In the genomic region with DNA sequence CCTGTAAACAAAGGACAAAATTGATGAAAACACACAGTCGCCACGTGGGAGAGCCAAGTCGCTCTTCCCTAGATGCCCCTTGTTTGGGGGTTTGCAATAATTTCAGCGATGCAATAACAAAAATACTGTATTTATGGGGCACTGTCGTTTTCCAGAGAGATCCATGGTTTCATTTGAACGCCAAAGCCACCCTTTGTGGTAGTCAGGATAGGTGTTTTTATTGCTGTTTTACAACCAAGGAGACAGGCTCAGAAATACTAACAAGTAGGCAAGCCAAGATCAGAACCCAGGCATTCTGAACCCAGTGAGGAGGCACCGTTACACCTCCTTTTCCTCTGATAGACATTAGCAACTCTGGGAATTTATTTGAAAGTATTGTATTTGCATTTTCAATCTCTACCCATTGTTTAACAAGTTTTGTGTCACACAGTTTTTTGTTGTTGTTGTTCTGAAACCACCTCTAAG, we compare ENCODE assay signal across 10 cellular contexts. TPM values are rescaled to one million over a fixed set of nuclear protein-coding genes. Genes with fewer than 3 reads are reported as not detected.
DNase-seq lines count a peak whose midpoint lies in the region; ATAC-seq and TF ChIP-seq lines count a peak whose summit lies in the region.
"Had no signal": no experiment of that assay in that cellular context is flagged by ENCODE, and none has a peak within 500 bp of the region (broad histone marks: within the 10 kb centered on the region; RNA-seq: fewer than 3 reads in every experiment).

No MANE protein-coding gene starts in this region.

- TF ChIP-seq CTCF in DND-41 (IDR thresholded peaks at IDR 0.05; ENCODE audit: borderline replicate concordance, extremely low read depth, low read length, poor library complexity, severe bottlenecking) (no peak), OCI-LY7 (conservative IDR thresholded peaks at IDR 0.05; ENCODE audit: low read length) (no peak), osteoblast (IDR thresholded peaks at IDR 0.05; ENCODE audit: extremely low read depth, low read depth, low read length) (no peak)

- H3K4me2 ChIP-seq in DND-41 (ENCODE audit: insufficient read depth, low read length) = peak overlapping the region; percentile 70
- peak overlapping the region; percentile 97 for H3K4me2 ChIP-seq in OCI-LY7 (ENCODE audit: low read length)
- peak overlapping the region; percentile 93 for H3K4me2 ChIP-seq in osteoblast (ENCODE audit: insufficient read depth, low read length)

- H3K4me3 ChIP-seq in DND-41 (ENCODE audit: low read depth in 1 of 2, low read length in 2 of 2) (peak overlapping the region; percentile 81 to 94), OCI-LY7 (ENCODE audit: low read depth, low read length, poor library complexity, severe bottlenecking) (peak overlapping the region; percentile 75), endocrine pancreas (ENCODE audit: control insufficient read depth, insufficient read depth, low read length) (peak overlapping the region; percentile 98), osteoblast (ENCODE audit: insufficient read depth, low read length) (peak overlapping the region; percentile 80)

- no TSS peak for BruUV-seq in OCI-LY7 (replicated peaks; lab: Mats Ljungman, UMichigan)

- POLR2A ChIA-PET in OCI-LY7 (lab: Charles Lee) = interaction anchor here (0.6 kb wide), 1 partner anchor 15 kb away, joined by 3 read pairs; no protein-coding TSS in a partner anchor

- H3K27ac ChIP-seq in DND-41 (ENCODE audit: low read length) (peak overlapping the region; percentile 81), OCI-LY7 (ENCODE audit: low read depth, low read length, poor library complexity, severe bottlenecking) (peak overlapping the region; percentile 62), osteoblast (ENCODE audit: low read depth, low read length) (peak overlapping the region; percentile 94)

- H3K27me3 ChIP-seq in DND-41 (ENCODE audit: insufficient read depth, low read length, poor library complexity) (no peaks in the 10 kb centered on the region), endocrine pancreas (ENCODE audit: control insufficient read depth, insufficient read depth, low read length) (no peaks in the 10 kb centered on the region), osteoblast (ENCODE audit: insufficient read depth, low read length) (no peaks in the 10 kb centered on the region)

- ATAC-seq in DND-41 (ENCODE audit: insufficient read depth, low read depth) = no peak
- no peak for ATAC-seq in sciatic nerve

- intact Hi-C loops in OCI-LY7 (cut with micrococcal nuclease; ENCODE audit: unreplicated experiment) (loop anchor here (2.0 to 10.0 kb wide), 2 partner anchors 127 to 219 kb away; a partner anchor contains a TSS), sciatic nerve (cut with DNase I) (no loop called here)

- peaks cover 40% of the 10 kb centered on the region for H3K4me1 ChIP-seq in DND-41 (ENCODE audit: insufficient read depth, low read length)
- peaks cover 34% of the 10 kb centered on the region for H3K4me1 ChIP-seq in OCI-LY7 (ENCODE audit: insufficient read depth, low read length, poor library complexity, severe bottlenecking)
- peaks cover 5% of the 10 kb centered on the region for H3K4me1 ChIP-seq in endocrine pancreas (ENCODE audit: control insufficient read depth, insufficient read depth, low read length)
- H3K4me1 ChIP-seq in osteoblast (ENCODE audit: insufficient read depth, low read length) = peaks cover 9% of the 10 kb centered on the region

- H3K79me2 ChIP-seq in DND-41 (ENCODE audit: insufficient read depth, low read length) (peaks cover 41% of the 10 kb centered on the region), OCI-LY7 (ENCODE audit: insufficient read depth, low read depth, low read length) (peaks cover 49% of the 10 kb centered on the region), osteoblast (ENCODE audit: insufficient read depth, low read length) (peaks cover 42% of the 10 kb centered on the region)

- H3K36me3 ChIP-seq in DND-41 (ENCODE audit: insufficient read depth, low read length) = no peaks in the 10 kb centered on the region; the same call in 1 of the 2 replicates
- peaks cover 2% of the 10 kb centered on the region; the same call in 1 of the 2 replicates for H3K36me3 ChIP-seq in OCI-LY7 (ENCODE audit: insufficient read depth, low read length)
- no peaks in the 10 kb centered on the region for H3K36me3 ChIP-seq in endocrine pancreas (ENCODE audit: control insufficient read depth, insufficient read depth, low read length)
- H3K36me3 ChIP-seq in osteoblast (ENCODE audit: insufficient read depth, low read length) = no peaks in the 10 kb centered on the region

- H3K9me2 ChIP-seq in OCI-LY7 (ENCODE audit: insufficient read depth, low read length) = no peaks in the 10 kb centered on the region

- peaks cover 13% of the 10 kb centered on the region for H3K9me3 ChIP-seq in DND-41 (ENCODE audit: insufficient read depth, low read length, severe bottlenecking)
- H3K9me3 ChIP-seq in OCI-LY7 (ENCODE audit: low read length) = peaks cover 17% of the 10 kb centered on the region; the same call in 1 of the 2 replicates
- H3K9me3 ChIP-seq in endocrine pancreas (ENCODE audit: control insufficient read depth, low read length) = no peaks in the 10 kb centered on the region
- H3K9me3 ChIP-seq in osteoblast (ENCODE audit: low read depth, low read length) = no peaks in the 10 kb centered on the region

- DNase-seq in DND-41 (no peak), OCI-LY7 (ENCODE audit: low spot score) (peak; percentile 8), osteoblast (ENCODE audit: insufficient read length, low spot score, missing footprints) (no peak), sciatic nerve (ENCODE audit: low spot score) (no peak), C1 segment of cervical spinal cord (lab: John Stamatoyannopoulos, UW) (no peak), NCI-H2029 (lab: John Stamatoyannopoulos, UW) (no peak)
- no peak for DNase-seq in NK-92 treated with Interleukin-12 subunit alpha and Interleukin-12 subunit beta, amount 100 ng/mL, for 24 hours (lab: John Stamatoyannopoulos, UW)

- CTCF ChIA-PET in OCI-LY7 (lab: Charles Lee; ENCODE audit: unreplicated experiment) = no interaction called here

- peak overlapping the region; percentile 71 for H3K9ac ChIP-seq in DND-41 (ENCODE audit: low read depth, low read length)
- H3K9ac ChIP-seq in endocrine pancreas (ENCODE audit: control insufficient read depth, insufficient read depth, low read length) = peak overlapping the region; percentile 98

- H4K20me1 ChIP-seq in DND-41 (ENCODE audit: insufficient read depth, low read length) (peaks cover 8% of the 10 kb centered on the region; the same call in 1 of the 2 replicates), OCI-LY7 (ENCODE audit: insufficient read depth, low read length) (peaks cover 16% of the 10 kb centered on the region), osteoblast (ENCODE audit: insufficient read depth, low read length) (peaks cover 15% of the 10 kb centered on the region)

- H2AFZ ChIP-seq in DND-41 (ENCODE audit: low read depth, low read length) (peak overlapping the region; percentile 91), OCI-LY7 (ENCODE audit: low read length) (peak overlapping the region; percentile 96), osteoblast (ENCODE audit: low read length) (peak overlapping the region; percentile 99)

RNA-seq across cellular contexts. Expression of a gene that starts 0.8 kb away (rescaled TPM):
- total RNA-seq in OCI-LY7 (2014; rRNA removed; shearing (Covaris generic)) = 9.7 and 10.7 TPM in 2 replicates
- total RNA-seq in OCI-LY7 (2022) (19.6 and 23.5 TPM in 2 replicates), osteoblast (31.1 and 31.5 TPM in 2 replicates), sciatic nerve (40.7 TPM)

RNA-seq across cellular contexts. Expression of a gene that starts 13.3 kb away (rescaled TPM):
- not detected in 2 replicates for total RNA-seq in OCI-LY7 (2014; rRNA removed; shearing (Covaris generic))
- total RNA-seq in OCI-LY7 (2022) (not detected in 2 replicates), osteoblast (not detected in 2 replicates), sciatic nerve (not detected)
- total RNA-seq: HT1080, myocyte had no signal
